ENCODE assay signal across 1 cellular context in genomic region chr1:168766568-168766967, GRCh38.
TF ChIP-seq lines count a peak whose summit lies in the region.

No MANE protein-coding gene starts in this region.

TF ChIP-seq in liver, 16 proteins besides CTCF, POLR2A, EP300 and RAD21 (continued from another document):
- TF ChIP-seq REST (IDR thresholded peaks at IDR 0.05) (no peak), TAF1 (conservative IDR thresholded peaks at IDR 0.05) (no peak), EGR1 (IDR thresholded peaks at IDR 0.05; ENCODE audit: low read depth in 2 of 2) (no peak), HNF4G (IDR thresholded peaks at IDR 0.05) (no peak), HNF4A (conservative IDR thresholded peaks at IDR 0.05) (peak; percentile 16 to 25), FOXA2 (IDR thresholded peaks at IDR 0.05) (no peak), ATF3 (IDR thresholded peaks at IDR 0.05) (peak; percentile 8), NR2F2 (IDR thresholded peaks at IDR 0.05) (no peak), RXRA (IDR thresholded peaks at IDR 0.05) (peak in 1 of 2 donors; percentile 13), SP1 (IDR thresholded peaks at IDR 0.05) (peak; percentile 13)
- TF ChIP-seq, protein P1, sequence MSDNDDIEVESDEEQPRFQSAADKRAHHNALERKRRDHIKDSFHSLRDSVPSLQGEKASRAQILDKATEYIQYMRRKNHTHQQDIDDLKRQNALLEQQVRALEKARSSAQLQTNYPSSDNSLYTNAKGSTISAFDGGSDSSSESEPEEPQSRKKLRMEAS (IDR thresholded peaks at IDR 0.05), result no peak
